13 cellular contexts compared by ENCODE assay signal in the genomic region with DNA sequence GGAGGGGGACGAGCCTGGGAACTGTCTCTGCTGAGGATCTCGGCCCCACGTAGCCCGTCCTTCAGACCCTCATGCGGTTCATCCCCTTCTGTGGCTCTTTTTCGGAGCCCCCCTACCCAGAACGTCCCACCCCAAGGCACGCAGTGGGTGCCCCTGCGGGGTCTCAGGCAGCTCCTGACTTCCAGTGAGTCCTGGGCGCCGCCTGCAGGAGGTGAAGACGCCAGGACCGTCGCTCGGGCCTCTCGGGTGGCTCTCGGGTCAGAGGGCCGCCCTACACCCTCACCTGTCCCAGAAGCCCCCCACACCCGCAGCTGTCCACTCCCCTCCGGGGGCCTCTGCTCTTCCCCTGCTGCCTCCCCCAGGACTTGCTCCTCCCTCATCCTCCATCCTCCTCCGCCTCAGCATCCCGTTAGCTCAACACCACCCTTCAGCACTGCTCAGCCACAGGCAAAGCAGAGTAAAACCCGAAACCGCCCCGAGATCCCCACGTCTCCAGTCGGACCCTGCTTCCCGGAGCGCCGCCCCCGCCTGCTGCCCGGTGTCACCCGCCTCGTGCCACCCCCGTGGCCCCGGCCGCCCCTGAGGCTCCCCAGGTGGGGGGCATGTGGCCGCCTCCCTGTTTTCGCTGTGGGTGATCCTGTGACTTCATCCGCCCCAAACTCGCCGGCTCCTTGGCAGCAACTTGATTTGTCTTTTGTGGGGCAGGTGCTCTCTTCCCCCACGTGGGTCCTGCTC. TPM values are rescaled to one million over a fixed set of nuclear protein-coding genes. Genes with fewer than 3 reads are reported as not detected.
DNase-seq lines count a peak whose midpoint lies in the region; ATAC-seq and TF ChIP-seq lines count a peak whose summit lies in the region.
"Had no signal": no experiment of that assay in that cellular context is flagged by ENCODE, and none has a peak within 500 bp of the region (broad histone marks: within the 10 kb centered on the region; RNA-seq: fewer than 3 reads in every experiment).

No MANE protein-coding gene starts in this region.

- peaks cover 14% of the 10 kb centered on the region for H3K4me1 ChIP-seq in effector memory CD4-positive, alpha-beta T cell (ENCODE audit: control insufficient read depth, insufficient read depth, low read length, poor library complexity, severe bottlenecking)
- H3K4me1 ChIP-seq in muscle layer of duodenum (ENCODE audit: control insufficient read depth in 1 of 2, insufficient read depth in 2 of 2, low read length in 2 of 2), result no peaks in the 10 kb centered on the region

- H3K36me3 Mint-ChIP-seq in activated CD4-positive, alpha-beta T cell treated with anti-CD3 and anti-CD28 coated beads for 36 hours (ENCODE audit: low read depth), result no peaks in the 10 kb centered on the region
- H3K36me3 Mint-ChIP-seq in activated CD4-positive, alpha-beta T cell treated with anti-CD3 and anti-CD28 coated beads, Interleukin-2, amount 10 ng/mL, durations not matched to agents 24 days and 14 days (ENCODE audit: low read depth), result no peaks in the 10 kb centered on the region

- no peak overlapping the region for H3K4me3 Mint-ChIP-seq in activated CD4-positive, alpha-beta T cell treated with anti-CD3 and anti-CD28 coated beads for 36 hours
- no peak overlapping the region for H3K4me3 Mint-ChIP-seq in activated CD4-positive, alpha-beta T cell treated with anti-CD3 and anti-CD28 coated beads, Interleukin-2, amount 10 ng/mL, durations not matched to agents 24 days and 14 days

- H3K36me3 ChIP-seq in effector memory CD4-positive, alpha-beta T cell (ENCODE audit: control insufficient read depth, insufficient read depth, low read length), result no peaks in the 10 kb centered on the region
- H3K36me3 ChIP-seq in muscle layer of duodenum (ENCODE audit: control insufficient read depth in 1 of 2, insufficient read depth in 2 of 2, low read length in 2 of 2), result no peaks in the 10 kb centered on the region
- H3K36me3 ChIP-seq: neutrophil had no signal

- DNase-seq in activated CD4-positive, alpha-beta T cell treated with anti-CD3 and anti-CD28 coated beads for 36 hours, result peak; percentile 2
- DNase-seq in activated CD4-positive, alpha-beta T cell treated with anti-CD3 and anti-CD28 coated beads for 4 hours, result no peak
- DNase-seq in effector memory CD4-positive, alpha-beta T cell, result no peak
- DNase-seq in GM10266 (ENCODE audit: extremely low spot score), result no peak
- DNase-seq in activated CD4-positive, alpha-beta T cell treated with anti-CD3 and anti-CD28 coated beads, Interleukin-2, amount 10 ng/mL, durations not matched to agents 24 days and 14 days, result no peak
- DNase-seq: NCI-H1092 treated with DMSO at 0.1 percent for 48 hours, NCI-H510A treated with DMSO at 0.1 percent for 48 hours, RPMI8226 had no signal

- POLR2A ChIA-PET in activated CD4-positive, alpha-beta T cell treated with anti-CD3 and anti-CD28 coated beads for 36 hours (lab: Charles Lee), result no interaction called here

- H3K27me3 ChIP-seq in effector memory CD4-positive, alpha-beta T cell (replicated peaks; ENCODE audit: control insufficient read depth, insufficient read depth, low read length, poor library complexity, severe bottlenecking), result no peaks in the 10 kb centered on the region
- no peaks in the 10 kb centered on the region for H3K27me3 ChIP-seq in muscle layer of duodenum (ENCODE audit: low read depth, low read length)
- H3K27me3 ChIP-seq: neutrophil had no signal

- no peak for ATAC-seq in activated CD4-positive, alpha-beta T cell treated with anti-CD3 and anti-CD28 coated beads for 36 hours
- no peak for ATAC-seq in GM21825 (IDR thresholded peaks at IDR 0.05; ENCODE audit: unreplicated experiment)

- TF ChIP-seq CTCF in GM10266 (IDR thresholded peaks at IDR 0.05; ENCODE audit: control insufficient read depth, insufficient read depth, low read depth, missing control alignments), result no peak

- H3K27ac ChIP-seq in effector memory CD4-positive, alpha-beta T cell (ENCODE audit: insufficient read depth, low read length, poor library complexity, severe bottlenecking), result peak overlapping the region; percentile 65
- peak overlapping the region; percentile 84 for H3K27ac ChIP-seq in muscle layer of duodenum (ENCODE audit: low read length)
- H3K27ac ChIP-seq in temporal lobe (ENCODE audit: low read depth, low read length), result peak overlapping the region; percentile 50
- H3K27ac ChIP-seq: 22Rv1, neutrophil had no signal

- H3K9me3 ChIP-seq in effector memory CD4-positive, alpha-beta T cell (ENCODE audit: control insufficient read depth, low read length), result no peaks in the 10 kb centered on the region
- no peaks in the 10 kb centered on the region for H3K9me3 ChIP-seq in muscle layer of duodenum (ENCODE audit: control insufficient read depth in 1 of 2, low read length in 2 of 2)
- H3K9me3 ChIP-seq: neutrophil had no signal

- H3K4me1 Mint-ChIP-seq in activated CD4-positive, alpha-beta T cell treated with anti-CD3 and anti-CD28 coated beads for 36 hours, result peaks cover 13% of the 10 kb centered on the region
- H3K4me1 Mint-ChIP-seq in activated CD4-positive, alpha-beta T cell treated with anti-CD3 and anti-CD28 coated beads, Interleukin-2, amount 10 ng/mL, durations not matched to agents 24 days and 14 days, result no peaks in the 10 kb centered on the region

- H3K27ac Mint-ChIP-seq in activated CD4-positive, alpha-beta T cell treated with anti-CD3 and anti-CD28 coated beads for 36 hours, result no peak overlapping the region
- no peak overlapping the region for H3K27ac Mint-ChIP-seq in activated CD4-positive, alpha-beta T cell treated with anti-CD3 and anti-CD28 coated beads, Interleukin-2, amount 10 ng/mL, durations not matched to agents 24 days and 14 days

- CTCF ChIA-PET in activated CD4-positive, alpha-beta T cell treated with anti-CD3 and anti-CD28 coated beads for 36 hours (lab: Charles Lee), result interaction anchor here (0.5 to 1.9 kb wide), 2 partner anchors 8 to 388 kb away, joined by 3 to 5 read pairs; no protein-coding TSS in a partner anchor

- intact Hi-C loops in activated CD4-positive, alpha-beta T cell treated with anti-CD3 and anti-CD28 coated beads for 36 hours (cut with DNase I, micrococcal nuclease), result no loop called here
- intact Hi-C loops in activated CD4-positive, alpha-beta T cell treated with anti-CD3 and anti-CD28 coated beads, Interleukin-2, amount 10 ng/mL, durations not matched to agents 24 days and 14 days (cut with micrococcal nuclease), result no loop called here

- H3K9me3 Mint-ChIP-seq in activated CD4-positive, alpha-beta T cell treated with anti-CD3 and anti-CD28 coated beads for 36 hours (ENCODE audit: low read depth), result no peaks in the 10 kb centered on the region
- no peaks in the 10 kb centered on the region for H3K9me3 Mint-ChIP-seq in activated CD4-positive, alpha-beta T cell treated with anti-CD3 and anti-CD28 coated beads, Interleukin-2, amount 10 ng/mL, durations not matched to agents 24 days and 14 days

- no peak overlapping the region for H3K4me3 ChIP-seq in effector memory CD4-positive, alpha-beta T cell (ENCODE audit: insufficient read depth, low read depth, low read length, poor library complexity, severe bottlenecking)
- no peak overlapping the region for H3K4me3 ChIP-seq in muscle layer of duodenum (ENCODE audit: low read depth in 1 of 2, low read length in 2 of 2)

- H3K27me3 Mint-ChIP-seq in activated CD4-positive, alpha-beta T cell treated with anti-CD3 and anti-CD28 coated beads for 36 hours, result no peaks in the 10 kb centered on the region
- no peaks in the 10 kb centered on the region for H3K27me3 Mint-ChIP-seq in activated CD4-positive, alpha-beta T cell treated with anti-CD3 and anti-CD28 coated beads, Interleukin-2, amount 10 ng/mL, durations not matched to agents 24 days and 14 days

RNA-seq across cellular contexts. Expression of a gene that starts 13.3 kb away (rescaled TPM):
- 10 to 100 TPM; 14.7 to 14.9 TPM for total RNA-seq in activated CD4-positive, alpha-beta T cell treated with anti-CD3 and anti-CD28 coated beads for 36 hours
- 7.4 TPM for total RNA-seq in temporal lobe
- total RNA-seq in activated CD4-positive, alpha-beta T cell treated with anti-CD3 and anti-CD28 coated beads, Interleukin-2, amount 10 ng/mL, durations not matched to agents 24 days and 14 days, result 15.5 and 17.9 TPM in 2 replicates
